In genomic region chr15:92953569-92953968, GRCh38 we compare ENCODE assay signal across 22 cellular contexts.
"Had no signal": no experiment of that assay in that cellular context is flagged by ENCODE, and none has a peak within 500 bp of the region (broad histone marks: within the 10 kb centered on the region; RNA-seq: fewer than 3 reads in every experiment).

No MANE protein-coding gene starts in this region.

- H3K4me3 ChIP-seq: body of pancreas, hepatocyte, lower lobe of right lung, prostate gland, tibial artery had no signal

- H3K4me2 ChIP-seq: hepatocyte had no signal

- H3K27me3 Mint-ChIP-seq: activated CD8-positive, alpha-beta memory T cell treated with anti-CD3 and anti-CD28 coated beads, Interleukin-2, amount 10 ng/mL, durations not matched to agents 7 days and 5 days; naive thymus-derived CD8-positive, alpha-beta T cell; stimulated activated naive CD8-positive, alpha-beta T cell treated with anti-CD3 and anti-CD28 coated beads, Interleukin-15, amount 100 ng/mL, for 72 hours had no signal

- H3K9me3 ChIP-seq: prostate gland had no signal

- H3K27ac Mint-ChIP-seq: activated T-helper 2 cell treated with anti-CD3 and anti-CD28 coated beads, Interferon-gamma antibody, Interleukin-2, Interleukin-4, amounts not matched to agents 10 μg/mL and 5 μg/mL and 100 μg/mL, durations not matched to agents 14 hours and 24 hours and 36 hours; stimulated activated naive CD8-positive, alpha-beta T cell treated with anti-CD3 and anti-CD28 coated beads, Interleukin-15, amount 100 ng/mL, for 72 hours; WTC11 had no signal

- H3K4me1 ChIP-seq: prostate gland had no signal

- H3K27me3 ChIP-seq: body of pancreas, hepatocyte, tibial artery had no signal

- H3K27ac ChIP-seq: body of pancreas, hepatocyte, lower lobe of right lung, prostate gland had no signal

- H3K4me3 Mint-ChIP-seq: activated CD8-positive, alpha-beta memory T cell treated with anti-CD3 and anti-CD28 coated beads, Interleukin-2, amount 10 ng/mL, durations not matched to agents 7 days and 5 days; immature natural killer cell; naive thymus-derived CD8-positive, alpha-beta T cell; stimulated activated naive CD8-positive, alpha-beta T cell treated with anti-CD3 and anti-CD28 coated beads, Interleukin-15, amount 100 ng/mL, for 72 hours; WTC11 had no signal

- ATAC-seq: activated CD8-positive, alpha-beta memory T cell treated with anti-CD3 and anti-CD28 coated beads, Interleukin-2, amount 10 ng/mL, durations not matched to agents 7 days and 5 days; body of pancreas; left lobe of liver; naive thymus-derived CD8-positive, alpha-beta T cell; stimulated activated naive CD8-positive, alpha-beta T cell treated with anti-CD3 and anti-CD28 coated beads, Interleukin-15, amount 100 ng/mL, for 72 hours; WTC11 had no signal

- DNase-seq: activated CD4-positive, alpha-beta T cell treated with anti-CD3 and anti-CD28 coated beads, Interleukin-2, amount 50 U/mL, for 4 hours; activated CD8-positive, alpha-beta memory T cell treated with anti-CD3 and anti-CD28 coated beads, Interleukin-2, amount 10 ng/mL, durations not matched to agents 7 days and 5 days; activated naive CD4-positive, alpha-beta T cell treated with Interleukin-2 at 50 U/mL for 16 hours; activated T-cell treated with anti-CD3 and anti-CD28 coated beads for 4 hours; anterior cingulate cortex; body of pancreas; dermis blood vessel endothelial cell; effector CD8-positive, alpha-beta T cell; foreskin melanocyte; immature natural killer cell; lower lobe of right lung; mesendoderm; naive thymus-derived CD8-positive, alpha-beta T cell; stimulated activated CD4-positive, alpha-beta T cell treated with anti-CD3 and anti-CD28 coated beads, Interleukin-12 subunit alpha, Interleukin-12 subunit beta, amount 100 ng/mL, for 4 hours; stimulated activated naive CD8-positive, alpha-beta T cell treated with anti-CD3 and anti-CD28 coated beads, Interleukin-15, amount 100 ng/mL, for 72 hours; T1000; tibial artery had no signal

- H2AFZ ChIP-seq: hepatocyte had no signal
